Comparison of ENCODE assay signal across 8 cellular contexts in genomic region chr2:37231251-37232130, GRCh38. TPM values are rescaled to one million over a fixed set of nuclear protein-coding genes. Genes with fewer than 3 reads are reported as not detected.
DNase-seq lines count a peak whose midpoint lies in the region; ATAC-seq and TF ChIP-seq lines count a peak whose summit lies in the region.

Gene CEBPZ, minus strand, starts transcription at chr2:37231596. Its CDS starts 29 bp downstream, at chr2:37231567.
Gene NDUFAF7, plus strand, starts transcription at chr2:37231658. Its CDS starts 48 bp downstream, at chr2:37231706.

- peak within 1 kb of the TSS; percentile 14 for H3K23ac ChIP-seq in trophoblast cell (ENCODE audit: low read length)

- peak within 1 kb of the TSS; percentile 50 for H2BK120ac ChIP-seq in trophoblast cell (ENCODE audit: insufficient read depth, low read length, poor library complexity)

- peak; percentile 96 for ATAC-seq in HG02610 (IDR thresholded peaks at IDR 0.05; ENCODE audit: unreplicated experiment)

- no CpG with 5 or more reads among the region's 73 CpGs for WGBS in trophoblast cell (ENCODE audit: extremely low coverage, insufficient coverage, insufficient read length)
- whole genome bisulfite sequencing in transverse colon (ENCODE audit: low coverage in 1 of 2), 2 donors, result 0% methylated on average over 73 of the region's 73 CpGs; no CpG with 5 or more reads in 1 of the 2 donors

- peak; percentile 83 for DNase-seq in GM10266 (ENCODE audit: extremely low spot score)
- peak; percentile 77 for DNase-seq in NCI-H1092 (lab: John Stamatoyannopoulos, UW)
- peak; percentile 86 for DNase-seq in SKM-1 treated with dmso at 0.1 percent for 144 hours (lab: John Stamatoyannopoulos, UW; ENCODE audit: unreplicated experiment)
- peak; percentile 76 for DNase-seq in activated naive CD8-positive, alpha-beta T cell treated with anti-CD3 and anti-CD28 coated beads, Interleukin-2, amount 50 U/mL, for 16 hours (ENCODE audit: low read depth, low spot score)
- peak; percentile 98 for DNase-seq in cardiac septum (ENCODE audit: low spot score)
- DNase-seq in trophoblast cell, result peak; percentile 94 to 98
- DNase-seq in transverse colon, result peak; percentile 94

- H3K4me1 ChIP-seq in trophoblast cell (ENCODE audit: control insufficient read depth in 1 of 2, insufficient read depth in 2 of 2, low read length in 2 of 2), result peaks cover 7 to 8% of the 10 kb centered on the region in 2 experiments
- H3K4me1 ChIP-seq in transverse colon, result peaks cover 0 to 34% (median 24%) of the 10 kb centered on the region in 4 donors

- no peaks in the 10 kb centered on the region for H3K27me3 ChIP-seq in trophoblast cell (ENCODE audit: insufficient read depth, low read length)
- no peaks in the 10 kb centered on the region for H3K27me3 ChIP-seq in transverse colon

- peak within 1 kb of the TSS; percentile 86 for H2AK5ac ChIP-seq in trophoblast cell (ENCODE audit: low read length)

- peak within 1 kb of the TSS; percentile 89 for H4K12ac ChIP-seq in trophoblast cell (ENCODE audit: low read depth, low read length)

- H3K14ac ChIP-seq in trophoblast cell (ENCODE audit: low read length), result peak within 1 kb of the TSS; percentile 90

- H2AFZ ChIP-seq in trophoblast cell (ENCODE audit: insufficient read depth, low read length, poor library complexity), result peak within 1 kb of the TSS; percentile 89

- H3K4me2 ChIP-seq in trophoblast cell (ENCODE audit: low read length), result peak within 1 kb of the TSS; percentile 84

- intact Hi-C loops in cardiac septum (cut with DNase I), result loop anchor here (5.0 kb wide), 1 partner anchor 149 kb away; the partner anchor contains the start of genes GPATCH11 and HEATR5B
- intact Hi-C loops in transverse colon (cut with DNase I; ENCODE audit: low total_unique reads), result loop anchor here (10.0 kb wide), 1 partner anchor 77 kb away; the partner anchor contains the start of gene EIF2AK2

- H3K79me1 ChIP-seq in trophoblast cell (ENCODE audit: low read length), result peaks cover 8% of the 10 kb centered on the region

- H3K36me3 ChIP-seq in trophoblast cell (ENCODE audit: control insufficient read depth in 1 of 2, insufficient read depth in 2 of 2, low read length in 2 of 2), result peaks cover 2 to 15% of the 10 kb centered on the region in 2 experiments
- peaks cover 0 to 24% (median 9%) of the 10 kb centered on the region in 4 donors for H3K36me3 ChIP-seq in transverse colon

- peak within 1 kb of the TSS; percentile 95 for H3K18ac ChIP-seq in trophoblast cell (ENCODE audit: low read length)

- TF ChIP-seq POLR2A in transverse colon (IDR thresholded peaks at IDR 0.05), result peak; percentile 91

- H3K4me3 ChIP-seq in trophoblast cell (ENCODE audit: low read depth, low read length) (peak within 1 kb of the TSS; percentile 98), transverse colon (peak within 1 kb of the TSS; percentile 76 to 80 (median 78))

- H2BK5ac ChIP-seq in trophoblast cell (ENCODE audit: low read depth, low read length, poor library complexity), result peak within 1 kb of the TSS; percentile 83

- peak within 1 kb of the TSS; percentile 80 for H3K4ac ChIP-seq in trophoblast cell (ENCODE audit: low read depth, low read length)

- peak within 1 kb of the TSS; percentile 5 for H2BK12ac ChIP-seq in trophoblast cell (ENCODE audit: low read length)

- peak within 1 kb of the TSS; percentile 97 for H3K9ac ChIP-seq in trophoblast cell (ENCODE audit: low read length)

- H4K8ac ChIP-seq in trophoblast cell (ENCODE audit: low read depth, low read length), result peak within 1 kb of the TSS; percentile 95

- H3K27ac ChIP-seq in trophoblast cell (ENCODE audit: low read depth, low read length) (peak within 1 kb of the TSS; percentile 76), transverse colon (peak within 1 kb of the TSS; percentile 93 to 94 (median 94))

- TF ChIP-seq EP300 in transverse colon (IDR thresholded peaks at IDR 0.05; ENCODE audit: low read depth), result no peak

- no peaks in the 10 kb centered on the region for H3K9me3 ChIP-seq in trophoblast cell (ENCODE audit: insufficient read depth, low read depth, low read length)
- H3K9me3 ChIP-seq in transverse colon, result no peaks in the 10 kb centered on the region

- no peak for TF ChIP-seq CTCF in GM10266 (IDR thresholded peaks at IDR 0.05; ENCODE audit: control insufficient read depth, insufficient read depth, low read depth, missing control alignments)
- TF ChIP-seq CTCF in transverse colon (IDR thresholded peaks at IDR 0.05), result peak in 1 of 5 experiments; percentile 27

- peaks cover 24% of the 10 kb centered on the region for H3K79me2 ChIP-seq in trophoblast cell (ENCODE audit: control insufficient read depth, insufficient read depth, low read length, poor library complexity)

- peak within 1 kb of the TSS; percentile 75 for H4K91ac ChIP-seq in trophoblast cell (ENCODE audit: low read depth, low read length)

- in situ Hi-C loops in transverse colon (cut with MboI; ENCODE audit: low pct_ligation_motif_present in 1 of 4, low pct_unique_long_range_greater_than_20kb in 1 of 4, low sequenced_read_pairs in 3 of 4), result no loop called here

RNA-seq across cellular contexts. Expression of gene CEBPZ, which starts in this region (rescaled TPM):
- total RNA-seq in cardiac septum (31.4 TPM), transverse colon (100 to 1,000 TPM in 1 of 4 donors, 10 to 100 TPM in 2, 1 to 10 TPM in 1; 9.4 to 235 (median 33.7) TPM)
- 27.1 and 27.3 TPM in 2 replicates for polyA plus RNA-seq in trophoblast cell (2013)

RNA-seq across cellular contexts. Expression of gene NDUFAF7, which starts in this region (rescaled TPM):
- 24.2 TPM for total RNA-seq in cardiac septum
- polyA plus RNA-seq in trophoblast cell (2013), result 15.4 and 16.1 TPM in 2 replicates
- total RNA-seq in transverse colon, result 10 to 100 TPM in 3 of 4 donors, 1 to 10 TPM in 1; 1.9 to 21.6 (median 16.5) TPM

Comparison
In these comparisons a context has a peak if more than half of its experiments do, and no peak if none do; other contexts are left out.
1. Peak in every context shown above with its lines: DNase-seq, ATAC-seq, H3K4me3 ChIP-seq and H3K27ac ChIP-seq.